In the genomic region with DNA sequence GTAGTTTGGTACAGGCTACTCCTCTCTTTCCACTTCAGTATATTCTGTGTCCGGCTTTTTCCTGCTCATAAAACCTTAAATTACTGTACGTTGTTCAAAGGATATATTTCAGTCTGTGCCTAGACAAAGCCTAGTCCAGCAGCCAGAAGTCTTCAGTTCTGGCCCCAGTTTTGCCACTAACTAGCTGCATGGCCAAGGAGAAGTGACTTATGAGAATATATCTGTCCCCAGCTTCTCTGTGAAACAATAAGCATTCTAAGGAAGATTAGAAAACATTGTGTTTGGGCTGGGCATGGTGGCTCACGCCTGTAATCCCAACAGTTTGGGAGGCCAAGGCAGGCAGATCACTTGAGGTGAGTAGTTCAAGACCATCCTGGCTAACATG, we compare ENCODE assay signal across 13 cellular contexts.
DNase-seq lines count a peak whose midpoint lies in the region; ATAC-seq, FAIRE-seq and TF ChIP-seq lines count a peak whose summit lies in the region.
"Had no signal": no experiment of that assay in that cellular context is flagged by ENCODE, and none has a peak within 500 bp of the region (broad histone marks: within the 10 kb centered on the region; RNA-seq: fewer than 3 reads in every experiment).

No MANE protein-coding gene starts in this region.

- H3K27ac Mint-ChIP-seq in HFFc6: peak overlapping the region; percentile 84
- H3K27ac Mint-ChIP-seq: T-helper 1 cell treated with Interleukin-12 subunit alpha and Interleukin-12 subunit beta and Interleukin-4 antibody, amounts not matched to agents 30 μg/mL and 1 μg/mL, for 36 hours had no signal

- H3K14ac ChIP-seq in neuronal stem cell (ENCODE audit: low read length): no peak overlapping the region

- H3K23ac ChIP-seq in neuronal stem cell (ENCODE audit: low read depth, low read length, poor library complexity): no peak overlapping the region

- no peaks in the 10 kb centered on the region for H3K9me2 ChIP-seq in PC-9 (ENCODE audit: insufficient read depth)

- peak; percentile 51 for ATAC-seq in GM18511 (IDR thresholded peaks at IDR 0.05; ENCODE audit: unreplicated experiment)

- H3K4me3 ChIP-seq in PC-9 (no peak overlapping the region), neuronal stem cell (ENCODE audit: low read length in 2 of 2) (no peak overlapping the region)

- no peak overlapping the region for H3K9ac ChIP-seq in neuronal stem cell (ENCODE audit: low read depth, low read length, poor library complexity)

- no TSS peak for BruUV-seq in PC-9 (replicated peaks; lab: Mats Ljungman, UMichigan)

- H4K20me1 ChIP-seq in PC-9 (ENCODE audit: insufficient read depth): no peaks in the 10 kb centered on the region

- H3K4me3 Mint-ChIP-seq in HFFc6: peak overlapping the region; percentile 44
- H3K4me3 Mint-ChIP-seq: T-helper 1 cell treated with Interleukin-12 subunit alpha and Interleukin-12 subunit beta and Interleukin-4 antibody, amounts not matched to agents 30 μg/mL and 1 μg/mL, for 36 hours had no signal

- H3K36me3 Mint-ChIP-seq in HFFc6 (ENCODE audit: low read depth): no peaks in the 10 kb centered on the region

- H3K4me2 ChIP-seq in PC-9: no peak overlapping the region
- H3K4me2 ChIP-seq in neuronal stem cell (ENCODE audit: insufficient read depth, low read length, poor library complexity, severe bottlenecking): no peak overlapping the region

- H3F3A ChIP-seq in PC-9 (ENCODE audit: insufficient read depth, low read depth): no peaks in the 10 kb centered on the region

- H2BK5ac ChIP-seq in neuronal stem cell (ENCODE audit: low read length): no peak overlapping the region

- H3K27ac ChIP-seq in PC-9 (no peak overlapping the region), neuronal stem cell (replicated peaks; ENCODE audit: low read length) (no peak overlapping the region)
- H3K27ac ChIP-seq: epithelial cell of prostate had no signal

- no peak overlapping the region for H3K4ac ChIP-seq in neuronal stem cell (ENCODE audit: low read length)

- no peak for TF ChIP-seq POLR2A in H54 (IDR thresholded peaks at IDR 0.05; ENCODE audit: low read depth, low read length)

- H3K79me1 ChIP-seq in neuronal stem cell (ENCODE audit: low read depth, low read length): no peaks in the 10 kb centered on the region

- CTCF ChIA-PET in PC-9 (lab: Charles Lee): no interaction called here

- H3K4me1 ChIP-seq in PC-9 (replicated peaks; ENCODE audit: insufficient read depth) (no peaks in the 10 kb centered on the region), neuronal stem cell (ENCODE audit: control insufficient read depth in 2 of 2, insufficient read depth in 1 of 2, low read depth in 1 of 2, low read length in 2 of 2) (no peaks in the 10 kb centered on the region)
- H3K4me1 ChIP-seq: Caco-2 had no signal

- H2BK120ac ChIP-seq in neuronal stem cell (ENCODE audit: low read depth, low read length): no peak overlapping the region

- no peak overlapping the region for H2BK12ac ChIP-seq in neuronal stem cell (ENCODE audit: low read length)

- H4K91ac ChIP-seq in neuronal stem cell (ENCODE audit: low read depth, low read length, poor library complexity): no peak overlapping the region

- H3K36me3 ChIP-seq in PC-9 (ENCODE audit: low read depth) (no peaks in the 10 kb centered on the region), neuronal stem cell (replicated peaks in 1 of 2; ENCODE audit: control insufficient read depth in 2 of 2, insufficient read depth in 2 of 2, low read length in 2 of 2) (no peaks in the 10 kb centered on the region)

- H3K27me3 ChIP-seq in PC-9 (ENCODE audit: insufficient read depth, low read depth) (no peaks in the 10 kb centered on the region), neuronal stem cell (ENCODE audit: control insufficient read depth in 3 of 3, insufficient read depth in 3 of 3, low read depth in 1 of 3, low read length in 3 of 3) (no peaks in the 10 kb centered on the region)

- no CpG with 5 or more reads among the region's 3 CpGs for WGBS in neuronal stem cell (ENCODE audit: extremely low coverage in 2 of 2, insufficient read length in 2 of 2, insufficient replicate concordance in 1 of 2), 2 donors

- no peaks in the 10 kb centered on the region; the same call in 1 of the 2 replicates for H3K27me3 Mint-ChIP-seq in HFFc6 (ENCODE audit: insufficient read depth)

- H2BK15ac ChIP-seq in neuronal stem cell (ENCODE audit: low read length): no peak overlapping the region

- no peak for TF ChIP-seq CTCF in HFFc6 (IDR thresholded peaks at IDR 0.05)
- TF ChIP-seq CTCF in PC-9 (conservative IDR thresholded peaks at IDR 0.05): no peak
- no peak for TF ChIP-seq CTCF in GM20000 (IDR thresholded peaks at IDR 0.05; ENCODE audit: extremely low read depth, missing control alignments)

- H2AFZ ChIP-seq in PC-9 (peak overlapping the region; percentile 40), neuronal stem cell (ENCODE audit: low read length) (peak overlapping the region; percentile 56)

- no peak overlapping the region for H2AK5ac ChIP-seq in neuronal stem cell (ENCODE audit: low read depth, low read length)

- H3K9me3 ChIP-seq in PC-9 (ENCODE audit: insufficient read depth, low read depth) (no peaks in the 10 kb centered on the region; the same call in 1 of the 2 replicates), neuronal stem cell (replicated peaks in 1 of 2; ENCODE audit: control insufficient read depth in 2 of 2, insufficient read depth in 1 of 2, low read depth in 1 of 2, low read length in 2 of 2) (no peaks in the 10 kb centered on the region)
- H3K9me3 ChIP-seq: Caco-2 had no signal

- POLR2A ChIA-PET in PC-9 (lab: Charles Lee; ENCODE audit: unreplicated experiment): no interaction called here

- no peak overlapping the region for H4K8ac ChIP-seq in neuronal stem cell (ENCODE audit: low read depth, low read length)

- peaks cover 35% of the 10 kb centered on the region for H3K4me1 Mint-ChIP-seq in HFFc6 (ENCODE audit: low read depth)

- H3K79me2 ChIP-seq in PC-9 (ENCODE audit: low read depth): no peaks in the 10 kb centered on the region

- H3K9me3 Mint-ChIP-seq in HFFc6: no peaks in the 10 kb centered on the region
- H3K9me3 Mint-ChIP-seq: T-helper 1 cell treated with Interleukin-12 subunit alpha and Interleukin-12 subunit beta and Interleukin-4 antibody, amounts not matched to agents 30 μg/mL and 1 μg/mL, for 36 hours had no signal

- no peak overlapping the region for H3K18ac ChIP-seq in neuronal stem cell (ENCODE audit: low read length)

- FAIRE-seq in H54 (lab: Jason Lieb, UNC): no peak

- DNase-seq in HFFc6 (no peak), PC-9 (no peak), neuronal stem cell (ENCODE audit: low spot score) (no peak), GM20000 (ENCODE audit: low spot score) (no peak), H54 (ENCODE audit: insufficient read length, low spot score) (no peak), iPS-NIHi11 (ENCODE audit: low spot score) (no peak), anterior cingulate cortex (lab: John Stamatoyannopoulos, UW) (no peak)
- DNase-seq: Caco-2; NCI-H1048; stimulated activated naive CD4-positive, alpha-beta T cell had no signal

- intact Hi-C loops in PC-9 (cut with micrococcal nuclease; ENCODE audit: unreplicated experiment): loop anchor here (5.0 kb wide), 1 partner anchor 47 kb away; no protein-coding TSS in a partner anchor
